ENCODE assay signal across 9 cellular contexts in the genomic region with DNA sequence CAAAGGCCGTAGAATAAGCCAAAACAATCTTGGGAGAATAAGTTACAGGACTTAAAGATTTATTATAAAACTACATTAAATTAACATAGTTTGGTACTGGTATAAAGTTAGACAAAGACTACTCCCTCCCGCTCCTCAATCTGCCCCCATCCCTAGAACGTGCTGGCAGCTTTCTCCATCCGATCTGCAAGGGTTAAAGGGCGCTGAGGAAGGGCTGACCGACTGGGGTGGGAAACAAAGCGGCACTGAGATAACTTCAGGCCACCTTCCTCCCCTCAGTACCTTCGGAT. TPM values are rescaled to one million over a fixed set of nuclear protein-coding genes. Genes with fewer than 3 reads are reported as not detected.
DNase-seq lines count a peak whose midpoint lies in the region; ATAC-seq and TF ChIP-seq lines count a peak whose summit lies in the region.
"Had no signal": no experiment of that assay in that cellular context is flagged by ENCODE, and none has a peak within 500 bp of the region (broad histone marks: within the 10 kb centered on the region; RNA-seq: fewer than 3 reads in every experiment).

No MANE protein-coding gene starts in this region.

- H3K4me1 Mint-ChIP-seq in activated CD8-positive, alpha-beta T cell treated with anti-CD3 and anti-CD28 coated beads, Interleukin-2, amount 10 ng/mL, durations not matched to agents 7 days and 5 days (ENCODE audit: low read depth) = peaks cover 8% of the 10 kb centered on the region
- peaks cover 20% of the 10 kb centered on the region for H3K4me1 Mint-ChIP-seq in activated CD8-positive, alpha-beta T cell treated with anti-CD3 and anti-CD28 coated beads for 36 hours (ENCODE audit: low read depth)

- under 1% methylated on average over 8 of the region's 8 CpGs for WGBS in liver

- no peak for TF ChIP-seq RAD21 in liver (IDR thresholded peaks at IDR 0.05)

- peak overlapping the region; percentile 91 for H3K4me3 ChIP-seq in astrocyte of the spinal cord (ENCODE audit: low read depth, low read length)
- H3K4me3 ChIP-seq in liver (ENCODE audit: low read depth in 1 of 3, low read length in 3 of 3) = peak overlapping the region; percentile 85 to 94 (median 91)

- DNase-seq in activated CD8-positive, alpha-beta T cell treated with anti-CD3 and anti-CD28 coated beads, Interleukin-2, amount 10 ng/mL, durations not matched to agents 7 days and 5 days = no peak
- DNase-seq in activated CD8-positive, alpha-beta T cell treated with anti-CD3 and anti-CD28 coated beads for 36 hours = no peak
- DNase-seq in astrocyte of the spinal cord (ENCODE audit: low read depth, low spot score) (no peak), A172 (ENCODE audit: low spot score) (no peak), HT-29 (ENCODE audit: low spot score) (no peak)
- no peak for DNase-seq in activated CD8-positive, alpha-beta memory T cell treated with anti-CD3 and anti-CD28 coated beads, Interleukin-2, amount 50 U/mL, for 48 hours

- no peaks in the 10 kb centered on the region for H3K27me3 ChIP-seq in liver (ENCODE audit: control insufficient read depth in 4 of 4, insufficient read depth in 4 of 4, low read length in 3 of 4)

- H3K36me3 ChIP-seq in liver (ENCODE audit: control insufficient read depth in 4 of 4, insufficient read depth in 3 of 4, low read depth in 1 of 4, low read length in 3 of 4) = peaks cover 0 to 4% (median 2%) of the 10 kb centered on the region in 4 donors

- peaks cover 24% of the 10 kb centered on the region for H3K36me3 Mint-ChIP-seq in activated CD8-positive, alpha-beta T cell treated with anti-CD3 and anti-CD28 coated beads, Interleukin-2, amount 10 ng/mL, durations not matched to agents 7 days and 5 days (ENCODE audit: low read depth)
- H3K36me3 Mint-ChIP-seq in activated CD8-positive, alpha-beta T cell treated with anti-CD3 and anti-CD28 coated beads for 36 hours (ENCODE audit: low read depth) = peaks cover 17% of the 10 kb centered on the region

- peak overlapping the region; percentile 50 for H3K27ac Mint-ChIP-seq in activated CD8-positive, alpha-beta T cell treated with anti-CD3 and anti-CD28 coated beads, Interleukin-2, amount 10 ng/mL, durations not matched to agents 7 days and 5 days
- H3K27ac Mint-ChIP-seq in activated CD8-positive, alpha-beta T cell treated with anti-CD3 and anti-CD28 coated beads for 36 hours = no peak overlapping the region

- peak overlapping the region; percentile 95 to 99 for H3K27ac ChIP-seq in liver (ENCODE audit: low read depth in 1 of 2, low read length in 2 of 2)

- peak overlapping the region; percentile 84 for H3K9ac ChIP-seq in liver (ENCODE audit: low read depth in 1 of 2, low read length in 2 of 2)

- TF ChIP-seq CTCF in activated CD8-positive, alpha-beta T cell treated with anti-CD3 and anti-CD28 coated beads for 36 hours (IDR thresholded peaks at IDR 0.05) = no peak
- TF ChIP-seq CTCF in astrocyte of the spinal cord (IDR thresholded peaks at IDR 0.05; ENCODE audit: low read depth, low read length) (no peak), liver (IDR thresholded peaks at IDR 0.05; ENCODE audit: low read depth, low read length, missing input control) (no peak)

- no peaks in the 10 kb centered on the region for H3K27me3 Mint-ChIP-seq in activated CD8-positive, alpha-beta T cell treated with anti-CD3 and anti-CD28 coated beads, Interleukin-2, amount 10 ng/mL, durations not matched to agents 7 days and 5 days (ENCODE audit: low read depth)
- no peaks in the 10 kb centered on the region for H3K27me3 Mint-ChIP-seq in activated CD8-positive, alpha-beta T cell treated with anti-CD3 and anti-CD28 coated beads for 36 hours
- H3K27me3 Mint-ChIP-seq: central memory CD8-positive, alpha-beta T cell had no signal

- H3K9me3 Mint-ChIP-seq in activated CD8-positive, alpha-beta T cell treated with anti-CD3 and anti-CD28 coated beads, Interleukin-2, amount 10 ng/mL, durations not matched to agents 7 days and 5 days (ENCODE audit: insufficient read depth) = no peaks in the 10 kb centered on the region
- no peaks in the 10 kb centered on the region for H3K9me3 Mint-ChIP-seq in activated CD8-positive, alpha-beta T cell treated with anti-CD3 and anti-CD28 coated beads for 36 hours
- H3K9me3 Mint-ChIP-seq: central memory CD8-positive, alpha-beta T cell had no signal

- in situ Hi-C loops in astrocyte of the spinal cord (cut with HindIII; ENCODE audit: low sequenced_read_pairs) = no loop called here

- CTCF ChIA-PET in activated CD8-positive, alpha-beta T cell treated with anti-CD3 and anti-CD28 coated beads, Interleukin-2, amount 10 ng/mL, durations not matched to agents 7 days and 5 days (lab: Charles Lee) = interaction anchor here (0.8 to 3.5 kb wide), 11 partner anchors 12 to 458 kb away, joined by 3 to 48 read pairs (median 5); no protein-coding TSS in a partner anchor
- CTCF ChIA-PET in activated CD8-positive, alpha-beta T cell treated with anti-CD3 and anti-CD28 coated beads for 36 hours (lab: Charles Lee) = interaction anchor here (0.9 to 3.8 kb wide), 8 partner anchors 13 to 201 kb away, joined by 3 to 33 read pairs (median 6); a partner anchor contains a TSS

- no peaks in the 10 kb centered on the region for H3K9me3 ChIP-seq in liver (ENCODE audit: control insufficient read depth in 4 of 4, low read length in 3 of 4)

- POLR2A ChIA-PET in activated CD8-positive, alpha-beta T cell treated with anti-CD3 and anti-CD28 coated beads, Interleukin-2, amount 10 ng/mL, durations not matched to agents 7 days and 5 days (lab: Charles Lee) = interaction anchor here (0.6 to 3.4 kb wide), 4 partner anchors 13 to 201 kb away, joined by 3 to 38 read pairs (median 4); no protein-coding TSS in a partner anchor
- POLR2A ChIA-PET in activated CD8-positive, alpha-beta T cell treated with anti-CD3 and anti-CD28 coated beads for 36 hours (lab: Charles Lee) = interaction anchor here (0.8 to 2.6 kb wide), 6 partner anchors 13 to 457 kb away, joined by 3 to 23 read pairs (median 4); a partner anchor contains a TSS

- intact Hi-C loops in activated CD8-positive, alpha-beta T cell treated with anti-CD3 and anti-CD28 coated beads for 36 hours (cut with micrococcal nuclease) = loop anchor here (5.0 kb wide), 2 partner anchors 35 to 195 kb away; a partner anchor contains a TSS

- no peak for ATAC-seq in activated CD8-positive, alpha-beta T cell treated with anti-CD3 and anti-CD28 coated beads, Interleukin-2, amount 10 ng/mL, durations not matched to agents 7 days and 5 days
- ATAC-seq in activated CD8-positive, alpha-beta T cell treated with anti-CD3 and anti-CD28 coated beads for 36 hours = no peak
- peak; percentile 9 for ATAC-seq in HG03342 (IDR thresholded peaks at IDR 0.05; ENCODE audit: unreplicated experiment)

- peaks cover 2 to 25% (median 19%) of the 10 kb centered on the region in 4 donors for H3K4me1 ChIP-seq in liver (ENCODE audit: control insufficient read depth in 4 of 4, insufficient read depth in 4 of 4, low read length in 3 of 4)

- no peak overlapping the region for H3K4me3 Mint-ChIP-seq in activated CD8-positive, alpha-beta T cell treated with anti-CD3 and anti-CD28 coated beads, Interleukin-2, amount 10 ng/mL, durations not matched to agents 7 days and 5 days
- no peak overlapping the region for H3K4me3 Mint-ChIP-seq in activated CD8-positive, alpha-beta T cell treated with anti-CD3 and anti-CD28 coated beads for 36 hours
- H3K4me3 Mint-ChIP-seq: central memory CD8-positive, alpha-beta T cell had no signal

TF ChIP-seq in liver, 16 proteins besides CTCF, POLR2A, EP300 and RAD21 (continues in another document):
- no peak for TF ChIP-seq HNF4G (IDR thresholded peaks at IDR 0.05)
- TF ChIP-seq, protein P1, sequence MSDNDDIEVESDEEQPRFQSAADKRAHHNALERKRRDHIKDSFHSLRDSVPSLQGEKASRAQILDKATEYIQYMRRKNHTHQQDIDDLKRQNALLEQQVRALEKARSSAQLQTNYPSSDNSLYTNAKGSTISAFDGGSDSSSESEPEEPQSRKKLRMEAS (IDR thresholded peaks at IDR 0.05) = peak; percentile 12
- TF ChIP-seq TAF1 (conservative IDR thresholded peaks at IDR 0.05) = no peak
- TF ChIP-seq HNF4A (conservative IDR thresholded peaks at IDR 0.05) = peak in 1 of 2 donors; percentile 35
- TF ChIP-seq, protein P2, sequence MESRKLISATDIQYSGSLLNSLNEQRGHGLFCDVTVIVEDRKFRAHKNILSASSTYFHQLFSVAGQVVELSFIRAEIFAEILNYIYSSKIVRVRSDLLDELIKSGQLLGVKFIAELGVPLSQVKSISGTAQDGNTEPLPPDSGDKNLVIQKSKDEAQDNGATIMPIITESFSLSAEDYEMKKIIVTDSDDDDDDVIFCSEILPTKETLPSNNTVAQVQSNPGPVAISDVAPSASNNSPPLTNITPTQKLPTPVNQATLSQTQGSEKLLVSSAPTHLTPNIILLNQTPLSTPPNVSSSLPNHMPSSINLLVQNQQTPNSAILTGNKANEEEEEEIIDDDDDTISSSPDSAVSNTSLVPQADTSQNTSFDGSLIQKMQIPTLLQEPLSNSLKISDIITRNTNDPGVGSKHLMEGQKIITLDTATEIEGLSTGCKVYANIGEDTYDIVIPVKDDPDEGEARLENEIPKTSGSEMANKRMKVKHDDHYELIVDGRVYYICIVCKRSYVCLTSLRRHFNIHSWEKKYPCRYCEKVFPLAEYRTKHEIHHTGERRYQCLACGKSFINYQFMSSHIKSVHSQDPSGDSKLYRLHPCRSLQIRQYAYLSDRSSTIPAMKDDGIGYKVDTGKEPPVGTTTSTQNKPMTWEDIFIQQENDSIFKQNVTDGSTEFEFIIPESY (IDR thresholded peaks at IDR 0.05) = no peak
- TF ChIP-seq SP1 (IDR thresholded peaks at IDR 0.05) = no peak
- no peak for TF ChIP-seq RXRA (IDR thresholded peaks at IDR 0.05)

RNA-seq across cellular contexts. Expression of a gene that starts 0.8 kb away (rescaled TPM):
- 10 to 100 TPM; 48.5 to 50.7 TPM for total RNA-seq in activated CD8-positive, alpha-beta T cell treated with anti-CD3 and anti-CD28 coated beads, Interleukin-2, amount 10 ng/mL, durations not matched to agents 7 days and 5 days
- 10 to 100 TPM; 52.0 to 52.5 TPM for total RNA-seq in activated CD8-positive, alpha-beta T cell treated with anti-CD3 and anti-CD28 coated beads for 36 hours
- total RNA-seq in liver = 10 to 100 TPM; 17.2 to 24.4 TPM
- polyA plus RNA-seq in liver = 10 to 100 TPM; 15.5 to 24.9 TPM
- 59.5 and 76.1 TPM in 2 replicates for total RNA-seq in A172 (2014; rRNA removed; shearing (Covaris generic))
- total RNA-seq in HT-29 (2014; rRNA removed; shearing (Covaris generic)) = 29.6 and 33.2 TPM in 2 replicates

RNA-seq across cellular contexts. Expression of a gene that starts 9.6 kb away (rescaled TPM):
- 10 to 100 TPM; 10.4 TPM for total RNA-seq in activated CD8-positive, alpha-beta T cell treated with anti-CD3 and anti-CD28 coated beads, Interleukin-2, amount 10 ng/mL, durations not matched to agents 7 days and 5 days
- total RNA-seq in activated CD8-positive, alpha-beta T cell treated with anti-CD3 and anti-CD28 coated beads for 36 hours = 1 to 10 TPM; 7.8 to 9.2 TPM
- 1 to 10 TPM; 1.0 to 1.4 TPM for total RNA-seq in liver
- 1 to 10 TPM in 1 of 2 donors, under 1 TPM in 1; 0.81 to 2.4 TPM for polyA plus RNA-seq in liver
- 1.4 and 4.8 TPM in 2 replicates for total RNA-seq in A172 (2014; rRNA removed; shearing (Covaris generic))
- total RNA-seq in HT-29 (2014; rRNA removed; shearing (Covaris generic)) = 1.1 and 2.4 TPM in 2 replicates
